In the genomic region with DNA sequence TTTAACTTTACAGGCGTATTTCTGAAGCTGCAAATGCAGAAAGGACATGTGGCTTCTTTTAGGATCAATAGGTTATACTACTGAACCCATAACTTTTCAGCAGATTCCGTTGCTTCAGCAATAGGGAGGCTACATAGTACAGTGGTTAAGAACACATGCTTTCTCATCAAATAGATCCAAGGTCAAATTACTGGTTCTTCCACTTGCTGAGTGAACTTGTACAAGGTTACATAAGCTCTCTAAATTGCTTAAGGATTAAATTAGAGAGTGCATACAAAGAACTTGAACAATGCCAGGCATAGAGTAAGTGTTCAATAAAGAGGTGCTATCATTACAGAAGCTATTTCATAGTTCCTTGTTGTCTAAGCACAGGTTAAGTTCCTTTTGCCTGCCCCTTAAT, we compare ENCODE assay signal across 25 cellular contexts.
"Had no signal": no experiment of that assay in that cellular context is flagged by ENCODE, and none has a peak within 500 bp of the region (broad histone marks: within the 10 kb centered on the region; RNA-seq: fewer than 3 reads in every experiment).

No MANE protein-coding gene starts in this region.

- H3K36me3 ChIP-seq: gastrocnemius medialis, ovary, sigmoid colon, spleen, thoracic aorta, tibial nerve, upper lobe of right lung, uterus had no signal

- FAIRE-seq: endothelial cell of umbilical vein, keratinocyte had no signal

- H3K27ac ChIP-seq: coronary artery, gastrocnemius medialis, ovary, psoas muscle, sigmoid colon, spleen, thoracic aorta, tibial nerve, upper lobe of right lung, uterus had no signal

- H3K27me3 ChIP-seq: gastrocnemius medialis, ovary, sigmoid colon, spleen, tibial nerve, upper lobe of right lung, uterus had no signal

- ATAC-seq: gastrocnemius medialis; natural killer cell; psoas muscle; right cardiac atrium; stimulated activated memory B cell treated with anti-CD40 and anti-IgM and Interleukin-4, amounts not matched to agents 10 μg/mL and 1 μg/mL and 100 μg/mL, for 72 hours; stimulated activated naive CD8-positive, alpha-beta T cell treated with anti-CD3 and anti-CD28 coated beads, Interleukin-15, Interleukin-2, amounts not matched to agents 100 U/mL and 50 U/mL, for 24 hours; upper lobe of right lung had no signal

- DNase-seq: dermis blood vessel endothelial cell; effector memory CD4-positive, alpha-beta T cell; erythroblast; gastrocnemius medialis; head of caudate nucleus; natural killer cell; occipital lobe; ovary; posterior cingulate gyrus; psoas muscle; right cardiac atrium; sigmoid colon; spleen; stimulated activated CD4-positive, alpha-beta T cell treated with anti-CD3 and anti-CD28 coated beads, Interleukin-4, amount 100 ng/mL, for 4 hours; stimulated activated naive CD8-positive, alpha-beta T cell treated with anti-CD3 and anti-CD28 coated beads, Interleukin-15, Interleukin-2, amounts not matched to agents 100 U/mL and 50 U/mL, for 24 hours; substantia nigra; upper lobe of right lung; uterus had no signal

- H3K9me3 ChIP-seq: gastrocnemius medialis, ovary, thoracic aorta, upper lobe of right lung, uterus had no signal

- H3K4me1 ChIP-seq: gastrocnemius medialis, psoas muscle, sigmoid colon, spleen, tibial nerve, upper lobe of right lung, uterus had no signal

- H3K4me3 ChIP-seq: coronary artery, gastrocnemius medialis, lung, ovary, psoas muscle, sigmoid colon, spleen, thoracic aorta, tibial nerve, upper lobe of right lung, uterus had no signal
